1 cellular context compared by ENCODE assay signal in genomic region chr10:5752301-5752871, GRCh38.
A peak's percentile ranks its signal among the peaks of the same experiment; 100 is the strongest.
TF ChIP-seq lines count a peak whose summit lies in the region.

No MANE protein-coding gene starts in this region.

TF ChIP-seq in liver, 16 proteins besides CTCF, POLR2A, EP300 and RAD21 (continued from another document):
- TF ChIP-seq REST (IDR thresholded peaks at IDR 0.05) (no peak), FOXA1 (IDR thresholded peaks at IDR 0.05) (peak; percentile 13)
TF ChIP-seq in liver: peak in this region for 10.
